Comparison of ENCODE assay signal across 16 cellular contexts in genomic region chr14:92443741-92444140, GRCh38.
"Had no signal": no experiment of that assay in that cellular context is flagged by ENCODE, and none has a peak within 500 bp of the region (broad histone marks: within the 10 kb centered on the region; RNA-seq: fewer than 3 reads in every experiment).

No MANE protein-coding gene starts in this region.

- DNase-seq: KBM-7, MV-4-11, NCI-H1048, NCI-H1105, NCI-H1417, NCI-H1436 treated with DMSO at 0.1 percent for 48 hours, NCI-H1694, NCI-H187 treated with DMSO at 0.1 percent for 48 hours, NCI-H2029 treated with DMSO at 0.1 percent for 48 hours, NCI-H2227 treated with DMSO at 0.1 percent for 48 hours, NCI-H524, NCI-H69, NCI-H774, SHP77, SK-N-SH had no signal

- H3K27ac ChIP-seq: RWPE1 had no signal

- H3K9me3 ChIP-seq: SK-N-SH had no signal

- H3K4me2 ChIP-seq: SK-N-SH had no signal

- H3K9ac ChIP-seq: SK-N-SH had no signal
